1 cellular context compared by ENCODE assay signal in genomic region chr19:18589380-18590272, GRCh38.
A peak's percentile ranks its signal among the peaks of the same experiment; 100 is the strongest.
TF ChIP-seq lines count a peak whose summit lies in the region.

No MANE protein-coding gene starts in this region.

TF ChIP-seq in IMR-90, 13 proteins besides CTCF, POLR2A, EP300 and RAD21 (continued from another document):
- peak; percentile 96 for TF ChIP-seq MXI1 (IDR thresholded peaks at IDR 0.05; ENCODE audit: borderline replicate concordance, low read depth, low read length)
